1 cellular context compared by ENCODE assay signal in the genomic region with DNA sequence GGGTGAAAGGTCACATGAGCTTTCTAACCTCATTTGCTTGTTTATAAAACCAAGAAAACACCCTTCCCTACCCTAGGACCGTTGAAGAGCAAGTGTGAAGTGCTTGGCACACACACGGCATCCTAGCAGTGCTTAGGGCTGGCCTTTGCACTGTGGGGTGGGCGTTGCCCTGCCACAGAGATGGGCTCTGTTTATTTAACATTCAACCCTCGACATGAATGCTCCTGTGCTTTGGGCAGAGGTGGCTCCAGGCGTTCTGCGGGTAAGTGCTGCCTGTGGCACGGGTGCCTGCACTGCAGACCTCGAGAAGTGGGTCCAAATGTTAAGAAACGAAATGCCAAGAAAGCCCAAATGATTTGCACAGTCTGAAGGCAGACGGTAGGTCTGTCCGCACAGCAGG.
TF ChIP-seq lines count a peak whose summit lies in the region.

No MANE protein-coding gene starts in this region.

TF ChIP-seq in H1, 55 proteins besides CTCF, POLR2A, EP300 and RAD21:
- no peak for TF ChIP-seq RXRA (IDR thresholded peaks at IDR 0.05; ENCODE audit: insufficient read depth, low read depth, low read length)
- no peak for TF ChIP-seq GABPA (IDR thresholded peaks at IDR 0.05; ENCODE audit: borderline replicate concordance, insufficient read depth, low read length)
- TF ChIP-seq HDAC2 (IDR thresholded peaks at IDR 0.05; ENCODE audit: borderline replicate concordance in 1 of 2, low read depth in 2 of 2, low read length in 2 of 2) = no peak
- TF ChIP-seq SP2 (IDR thresholded peaks at IDR 0.05; ENCODE audit: low read length) = no peak
- no peak for TF ChIP-seq NANOG (IDR thresholded peaks at IDR 0.05; ENCODE audit: insufficient read depth, low read depth, low read length, poor library complexity, severe bottlenecking)
- TF ChIP-seq, protein P1, sequence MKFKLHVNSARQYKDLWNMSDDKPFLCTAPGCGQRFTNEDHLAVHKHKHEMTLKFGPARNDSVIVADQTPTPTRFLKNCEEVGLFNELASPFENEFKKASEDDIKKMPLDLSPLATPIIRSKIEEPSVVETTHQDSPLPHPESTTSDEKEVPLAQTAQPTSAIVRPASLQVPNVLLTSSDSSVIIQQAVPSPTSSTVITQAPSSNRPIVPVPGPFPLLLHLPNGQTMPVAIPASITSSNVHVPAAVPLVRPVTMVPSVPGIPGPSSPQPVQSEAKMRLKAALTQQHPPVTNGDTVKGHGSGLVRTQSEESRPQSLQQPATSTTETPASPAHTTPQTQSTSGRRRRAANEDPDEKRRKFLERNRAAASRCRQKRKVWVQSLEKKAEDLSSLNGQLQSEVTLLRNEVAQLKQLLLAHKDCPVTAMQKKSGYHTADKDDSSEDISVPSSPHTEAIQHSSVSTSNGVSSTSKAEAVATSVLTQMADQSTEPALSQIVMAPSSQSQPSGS (IDR thresholded peaks at IDR 0.05; ENCODE audit: low read length) = no peak
- no peak for TF ChIP-seq TCF12 (IDR thresholded peaks at IDR 0.05; ENCODE audit: low read depth, low read length)
- no peak for TF ChIP-seq BACH1 (IDR thresholded peaks at IDR 0.05; ENCODE audit: low read length)
- no peak for TF ChIP-seq KDM4A (IDR thresholded peaks at IDR 0.05; ENCODE audit: low read depth, low read length, severe bottlenecking)
- TF ChIP-seq, protein P2, sequence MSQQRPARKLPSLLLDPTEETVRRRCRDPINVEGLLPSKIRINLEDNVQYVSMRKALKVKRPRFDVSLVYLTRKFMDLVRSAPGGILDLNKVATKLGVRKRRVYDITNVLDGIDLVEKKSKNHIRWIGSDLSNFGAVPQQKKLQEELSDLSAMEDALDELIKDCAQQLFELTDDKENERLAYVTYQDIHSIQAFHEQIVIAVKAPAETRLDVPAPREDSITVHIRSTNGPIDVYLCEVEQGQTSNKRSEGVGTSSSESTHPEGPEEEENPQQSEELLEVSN (IDR thresholded peaks at IDR 0.05) = no peak
- TF ChIP-seq, protein P3, sequence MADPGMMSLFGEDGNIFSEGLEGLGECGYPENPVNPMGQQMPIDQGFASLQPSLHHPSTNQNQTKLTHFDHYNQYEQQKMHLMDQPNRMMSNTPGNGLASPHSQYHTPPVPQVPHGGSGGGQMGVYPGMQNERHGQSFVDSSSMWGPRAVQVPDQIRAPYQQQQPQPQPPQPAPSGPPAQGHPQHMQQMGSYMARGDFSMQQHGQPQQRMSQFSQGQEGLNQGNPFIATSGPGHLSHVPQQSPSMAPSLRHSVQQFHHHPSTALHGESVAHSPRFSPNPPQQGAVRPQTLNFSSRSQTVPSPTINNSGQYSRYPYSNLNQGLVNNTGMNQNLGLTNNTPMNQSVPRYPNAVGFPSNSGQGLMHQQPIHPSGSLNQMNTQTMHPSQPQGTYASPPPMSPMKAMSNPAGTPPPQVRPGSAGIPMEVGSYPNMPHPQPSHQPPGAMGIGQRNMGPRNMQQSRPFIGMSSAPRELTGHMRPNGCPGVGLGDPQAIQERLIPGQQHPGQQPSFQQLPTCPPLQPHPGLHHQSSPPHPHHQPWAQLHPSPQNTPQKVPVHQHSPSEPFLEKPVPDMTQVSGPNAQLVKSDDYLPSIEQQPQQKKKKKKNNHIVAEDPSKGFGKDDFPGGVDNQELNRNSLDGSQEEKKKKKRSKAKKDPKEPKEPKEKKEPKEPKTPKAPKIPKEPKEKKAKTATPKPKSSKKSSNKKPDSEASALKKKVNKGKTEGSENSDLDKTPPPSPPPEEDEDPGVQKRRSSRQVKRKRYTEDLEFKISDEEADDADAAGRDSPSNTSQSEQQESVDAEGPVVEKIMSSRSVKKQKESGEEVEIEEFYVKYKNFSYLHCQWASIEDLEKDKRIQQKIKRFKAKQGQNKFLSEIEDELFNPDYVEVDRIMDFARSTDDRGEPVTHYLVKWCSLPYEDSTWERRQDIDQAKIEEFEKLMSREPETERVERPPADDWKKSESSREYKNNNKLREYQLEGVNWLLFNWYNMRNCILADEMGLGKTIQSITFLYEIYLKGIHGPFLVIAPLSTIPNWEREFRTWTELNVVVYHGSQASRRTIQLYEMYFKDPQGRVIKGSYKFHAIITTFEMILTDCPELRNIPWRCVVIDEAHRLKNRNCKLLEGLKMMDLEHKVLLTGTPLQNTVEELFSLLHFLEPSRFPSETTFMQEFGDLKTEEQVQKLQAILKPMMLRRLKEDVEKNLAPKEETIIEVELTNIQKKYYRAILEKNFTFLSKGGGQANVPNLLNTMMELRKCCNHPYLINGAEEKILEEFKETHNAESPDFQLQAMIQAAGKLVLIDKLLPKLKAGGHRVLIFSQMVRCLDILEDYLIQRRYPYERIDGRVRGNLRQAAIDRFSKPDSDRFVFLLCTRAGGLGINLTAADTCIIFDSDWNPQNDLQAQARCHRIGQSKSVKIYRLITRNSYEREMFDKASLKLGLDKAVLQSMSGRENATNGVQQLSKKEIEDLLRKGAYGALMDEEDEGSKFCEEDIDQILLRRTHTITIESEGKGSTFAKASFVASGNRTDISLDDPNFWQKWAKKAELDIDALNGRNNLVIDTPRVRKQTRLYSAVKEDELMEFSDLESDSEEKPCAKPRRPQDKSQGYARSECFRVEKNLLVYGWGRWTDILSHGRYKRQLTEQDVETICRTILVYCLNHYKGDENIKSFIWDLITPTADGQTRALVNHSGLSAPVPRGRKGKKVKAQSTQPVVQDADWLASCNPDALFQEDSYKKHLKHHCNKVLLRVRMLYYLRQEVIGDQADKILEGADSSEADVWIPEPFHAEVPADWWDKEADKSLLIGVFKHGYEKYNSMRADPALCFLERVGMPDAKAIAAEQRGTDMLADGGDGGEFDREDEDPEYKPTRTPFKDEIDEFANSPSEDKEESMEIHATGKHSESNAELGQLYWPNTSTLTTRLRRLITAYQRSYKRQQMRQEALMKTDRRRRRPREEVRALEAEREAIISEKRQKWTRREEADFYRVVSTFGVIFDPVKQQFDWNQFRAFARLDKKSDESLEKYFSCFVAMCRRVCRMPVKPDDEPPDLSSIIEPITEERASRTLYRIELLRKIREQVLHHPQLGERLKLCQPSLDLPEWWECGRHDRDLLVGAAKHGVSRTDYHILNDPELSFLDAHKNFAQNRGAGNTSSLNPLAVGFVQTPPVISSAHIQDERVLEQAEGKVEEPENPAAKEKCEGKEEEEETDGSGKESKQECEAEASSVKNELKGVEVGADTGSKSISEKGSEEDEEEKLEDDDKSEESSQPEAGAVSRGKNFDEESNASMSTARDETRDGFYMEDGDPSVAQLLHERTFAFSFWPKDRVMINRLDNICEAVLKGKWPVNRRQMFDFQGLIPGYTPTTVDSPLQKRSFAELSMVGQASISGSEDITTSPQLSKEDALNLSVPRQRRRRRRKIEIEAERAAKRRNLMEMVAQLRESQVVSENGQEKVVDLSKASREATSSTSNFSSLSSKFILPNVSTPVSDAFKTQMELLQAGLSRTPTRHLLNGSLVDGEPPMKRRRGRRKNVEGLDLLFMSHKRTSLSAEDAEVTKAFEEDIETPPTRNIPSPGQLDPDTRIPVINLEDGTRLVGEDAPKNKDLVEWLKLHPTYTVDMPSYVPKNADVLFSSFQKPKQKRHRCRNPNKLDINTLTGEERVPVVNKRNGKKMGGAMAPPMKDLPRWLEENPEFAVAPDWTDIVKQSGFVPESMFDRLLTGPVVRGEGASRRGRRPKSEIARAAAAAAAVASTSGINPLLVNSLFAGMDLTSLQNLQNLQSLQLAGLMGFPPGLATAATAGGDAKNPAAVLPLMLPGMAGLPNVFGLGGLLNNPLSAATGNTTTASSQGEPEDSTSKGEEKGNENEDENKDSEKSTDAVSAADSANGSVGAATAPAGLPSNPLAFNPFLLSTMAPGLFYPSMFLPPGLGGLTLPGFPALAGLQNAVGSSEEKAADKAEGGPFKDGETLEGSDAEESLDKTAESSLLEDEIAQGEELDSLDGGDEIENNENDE (IDR thresholded peaks at IDR 0.05; ENCODE audit: insufficient replicate concordance, low read length) = no peak
- TF ChIP-seq RFX5 (IDR thresholded peaks at IDR 0.05; ENCODE audit: borderline replicate concordance, low read depth, low read length) = no peak
- TF ChIP-seq TEAD4 (IDR thresholded peaks at IDR 0.05; ENCODE audit: low read depth, low read length) = no peak
- no peak for TF ChIP-seq SP4 (IDR thresholded peaks at IDR 0.05; ENCODE audit: low read length)
- no peak for TF ChIP-seq EGR1 (IDR thresholded peaks at IDR 0.05; ENCODE audit: borderline replicate concordance, low read depth, low read length)
- TF ChIP-seq BCL11A (IDR thresholded peaks at IDR 0.05; ENCODE audit: low read depth in 2 of 2, low read length in 2 of 2) = no peak
- TF ChIP-seq TAF7 (optimal IDR thresholded peaks at IDR 0.05; ENCODE audit: borderline replicate concordance, low read depth, low read length) = no peak
- TF ChIP-seq JUND (IDR thresholded peaks at IDR 0.05; ENCODE audit: low read length) = no peak
